ENCODE assay signal across 19 cellular contexts in the genomic region with DNA sequence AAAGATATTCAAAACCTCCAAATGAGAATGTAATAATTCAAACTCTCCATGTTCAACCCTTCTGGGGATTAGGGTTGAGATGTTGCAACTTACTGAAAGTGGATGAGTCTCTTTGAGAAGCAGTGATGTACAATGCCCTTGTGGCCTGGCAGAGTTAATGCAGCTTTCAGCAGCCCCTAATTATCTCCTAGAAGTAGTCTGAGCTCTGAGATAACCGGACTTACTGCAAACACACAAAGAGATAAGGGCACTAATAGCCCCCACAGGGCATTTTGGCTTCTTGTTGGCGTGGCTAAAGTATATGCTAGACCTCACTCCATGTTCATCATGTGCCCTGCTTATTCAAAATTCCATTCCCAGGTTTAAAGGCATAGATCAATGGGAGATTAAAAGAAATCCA.
A peak's percentile ranks its signal among the peaks of the same experiment; 100 is the strongest.
DNase-seq lines count a peak whose midpoint lies in the region; TF ChIP-seq lines count a peak whose summit lies in the region.
"Had no signal": no experiment of that assay in that cellular context is flagged by ENCODE, and none has a peak within 500 bp of the region (broad histone marks: within the 10 kb centered on the region; RNA-seq: fewer than 3 reads in every experiment).

No MANE protein-coding gene starts in this region.

- H3K9me2 ChIP-seq in OCI-LY7 (ENCODE audit: insufficient read depth, low read length), result no peaks in the 10 kb centered on the region

- H3K4me3 ChIP-seq in HEK293 (ENCODE audit: low read depth, low read length) (no peak overlapping the region), OCI-LY7 (ENCODE audit: low read depth, low read length, poor library complexity, severe bottlenecking) (no peak overlapping the region), epithelial cell of proximal tubule (ENCODE audit: low read depth, low read length) (no peak overlapping the region), retinal pigment epithelial cell (ENCODE audit: low read length) (no peak overlapping the region)
- H3K4me3 ChIP-seq: gastrocnemius medialis, spleen, tibial nerve had no signal

- TF ChIP-seq CTCF in HEK293 (tag by site-specific recombination; IDR thresholded peaks at IDR 0.05) (no peak), OCI-LY7 (conservative IDR thresholded peaks at IDR 0.05; ENCODE audit: low read length) (0 out of 2 replicates have a peak, but pooled peaks have one; percentile 22), epithelial cell of proximal tubule (conservative IDR thresholded peaks at IDR 0.05; ENCODE audit: low read depth, low read length) (peak; percentile 9), retinal pigment epithelial cell (conservative IDR thresholded peaks at IDR 0.05; ENCODE audit: low read depth, low read length) (peak; percentile 21)

- H3K4me1 ChIP-seq in HEK293 (ENCODE audit: control insufficient read depth, insufficient read depth, low read length), result no peaks in the 10 kb centered on the region; the same call in 1 of the 2 replicates
- H3K4me1 ChIP-seq in OCI-LY7 (ENCODE audit: insufficient read depth, low read length, poor library complexity, severe bottlenecking), result no peaks in the 10 kb centered on the region
- H3K4me1 ChIP-seq: gastrocnemius medialis, spleen, tibial nerve had no signal

- H3K9me3 Mint-ChIP-seq in activated T-helper 1 cell treated with anti-CD3 and anti-CD28 coated beads, Interleukin-12 subunit alpha, Interleukin-12 subunit beta, Interleukin-2, Interleukin-4 antibody, amounts not matched to agents 30 ng/mL and 10 ng/mL and 1 ng/mL, durations not matched to agents 14 hours and 24 hours and 36 hours, result peaks cover 20% of the 10 kb centered on the region

- H3K27ac ChIP-seq in HEK293 (ENCODE audit: extremely low read depth, low read depth, low read length) (no peak overlapping the region), OCI-LY7 (ENCODE audit: low read depth, low read length, poor library complexity, severe bottlenecking) (no peak overlapping the region)
- H3K27ac ChIP-seq: C4-2B, gastrocnemius medialis, spleen, tibial nerve had no signal

- no peaks in the 10 kb centered on the region for H3K79me2 ChIP-seq in OCI-LY7 (ENCODE audit: insufficient read depth, low read depth, low read length)

- no peak overlapping the region for H3K4me3 Mint-ChIP-seq in activated T-helper 1 cell treated with anti-CD3 and anti-CD28 coated beads, Interleukin-12 subunit alpha, Interleukin-12 subunit beta, Interleukin-2, Interleukin-4 antibody, amounts not matched to agents 30 ng/mL and 10 ng/mL and 1 ng/mL, durations not matched to agents 14 hours and 24 hours and 36 hours
- H3K4me3 Mint-ChIP-seq: activated B cell treated with CpG ODN at 0.5 μM for 24 hours; stimulated activated memory B cell treated with anti-CD40 and anti-IgM and Interleukin-4, amounts not matched to agents 10 μg/mL and 1 μg/mL and 100 μg/mL, for 72 hours had no signal

- POLR2A ChIA-PET in HEK293 (lab: Yijun Ruan, JAX) (no interaction called here), OCI-LY7 (lab: Charles Lee) (interaction anchor here (0.6 kb wide), 1 partner anchor 56 kb away, joined by 3 read pairs; no protein-coding TSS in a partner anchor)

- no peak overlapping the region for H2AFZ ChIP-seq in OCI-LY7 (ENCODE audit: low read length)

- H3K27me3 Mint-ChIP-seq in activated T-helper 1 cell treated with anti-CD3 and anti-CD28 coated beads, Interleukin-12 subunit alpha, Interleukin-12 subunit beta, Interleukin-2, Interleukin-4 antibody, amounts not matched to agents 30 ng/mL and 10 ng/mL and 1 ng/mL, durations not matched to agents 14 hours and 24 hours and 36 hours (ENCODE audit: insufficient read depth), result peaks cover 2% of the 10 kb centered on the region
- H3K27me3 Mint-ChIP-seq: activated B cell treated with CpG ODN at 0.5 μM for 24 hours; stimulated activated memory B cell treated with anti-CD40 and anti-IgM and Interleukin-4, amounts not matched to agents 10 μg/mL and 1 μg/mL and 100 μg/mL, for 72 hours had no signal

- H3K4me2 ChIP-seq in OCI-LY7 (ENCODE audit: low read length), result no peak overlapping the region

- intact Hi-C loops in OCI-LY7 (cut with micrococcal nuclease; ENCODE audit: unreplicated experiment), result no loop called here
- intact Hi-C loops in activated T-helper 1 cell treated with anti-CD3 and anti-CD28 coated beads, Interleukin-12 subunit alpha, Interleukin-12 subunit beta, Interleukin-2, Interleukin-4 antibody, amounts not matched to agents 30 ng/mL and 10 ng/mL and 1 ng/mL, durations not matched to agents 14 hours and 24 hours and 36 hours (cut with micrococcal nuclease), result no loop called here

- H3K27ac Mint-ChIP-seq in activated T-helper 1 cell treated with anti-CD3 and anti-CD28 coated beads, Interleukin-12 subunit alpha, Interleukin-12 subunit beta, Interleukin-2, Interleukin-4 antibody, amounts not matched to agents 30 ng/mL and 10 ng/mL and 1 ng/mL, durations not matched to agents 14 hours and 24 hours and 36 hours, result no peak overlapping the region
- H3K27ac Mint-ChIP-seq: activated B cell treated with CpG ODN at 0.5 μM for 24 hours; stimulated activated memory B cell treated with anti-CD40 and anti-IgM and Interleukin-4, amounts not matched to agents 10 μg/mL and 1 μg/mL and 100 μg/mL, for 72 hours had no signal

- H3K36me3 Mint-ChIP-seq in activated T-helper 1 cell treated with anti-CD3 and anti-CD28 coated beads, Interleukin-12 subunit alpha, Interleukin-12 subunit beta, Interleukin-2, Interleukin-4 antibody, amounts not matched to agents 30 ng/mL and 10 ng/mL and 1 ng/mL, durations not matched to agents 14 hours and 24 hours and 36 hours (ENCODE audit: low read depth), result no peaks in the 10 kb centered on the region
- H3K36me3 Mint-ChIP-seq: stimulated activated memory B cell treated with anti-CD40 and anti-IgM and Interleukin-4, amounts not matched to agents 10 μg/mL and 1 μg/mL and 100 μg/mL, for 72 hours had no signal

- no peaks in the 10 kb centered on the region for H4K20me1 ChIP-seq in OCI-LY7 (ENCODE audit: insufficient read depth, low read length)

- no peaks in the 10 kb centered on the region for H3K9me3 ChIP-seq in HEK293 (ENCODE audit: control insufficient read depth, insufficient read depth, low read depth, low read length)
- no peaks in the 10 kb centered on the region for H3K9me3 ChIP-seq in OCI-LY7 (ENCODE audit: low read length)
- H3K9me3 ChIP-seq: gastrocnemius medialis had no signal

- no peaks in the 10 kb centered on the region for H3K36me3 ChIP-seq in HEK293 (ENCODE audit: control insufficient read depth in 2 of 2, insufficient read depth in 1 of 2, low read length in 2 of 2)
- no peaks in the 10 kb centered on the region for H3K36me3 ChIP-seq in OCI-LY7 (ENCODE audit: insufficient read depth, low read length)
- H3K36me3 ChIP-seq: gastrocnemius medialis, spleen, tibial nerve had no signal

- no peak for DNase-seq in OCI-LY7 (ENCODE audit: low spot score)
- no peak for DNase-seq in epithelial cell of proximal tubule (ENCODE audit: low read depth)
- no peak for DNase-seq in retinal pigment epithelial cell (ENCODE audit: low read depth)
- DNase-seq in activated T-helper 1 cell treated with anti-CD3 and anti-CD28 coated beads, Interleukin-12 subunit alpha, Interleukin-12 subunit beta, Interleukin-2, Interleukin-4 antibody, amounts not matched to agents 30 ng/mL and 10 ng/mL and 1 ng/mL, durations not matched to agents 14 hours and 24 hours and 36 hours (ENCODE audit: low spot score), result no peak
- no peak for DNase-seq in COR-L47 (lab: John Stamatoyannopoulos, UW)
- no peak for DNase-seq in amygdala (lab: John Stamatoyannopoulos, UW)
- DNase-seq: activated B cell treated with CpG ODN at 0.5 μM for 24 hours; activated effector memory CD4-positive, alpha-beta T cell treated with anti-CD3 and anti-CD28 coated beads, Interleukin-2, amount 50 U/mL, for 16 hours; anterior cingulate cortex; cerebellar nuclear complex; gastrocnemius medialis; KG1; NCI-H1417 treated with DMSO at 0.1 percent for 48 hours; NCI-H446 treated with DMSO at 0.1 percent for 48 hours; spleen had no signal

- H3K4me1 Mint-ChIP-seq in activated T-helper 1 cell treated with anti-CD3 and anti-CD28 coated beads, Interleukin-12 subunit alpha, Interleukin-12 subunit beta, Interleukin-2, Interleukin-4 antibody, amounts not matched to agents 30 ng/mL and 10 ng/mL and 1 ng/mL, durations not matched to agents 14 hours and 24 hours and 36 hours (ENCODE audit: low read depth), result no peaks in the 10 kb centered on the region
- H3K4me1 Mint-ChIP-seq: activated B cell treated with CpG ODN at 0.5 μM for 24 hours; stimulated activated memory B cell treated with anti-CD40 and anti-IgM and Interleukin-4, amounts not matched to agents 10 μg/mL and 1 μg/mL and 100 μg/mL, for 72 hours had no signal

- CTCF ChIA-PET in HEK293 (lab: Yijun Ruan, JAX), result interaction anchor here (0.8 kb wide), 1 partner anchor 9 kb away, joined by 3 read pairs; no protein-coding TSS in a partner anchor
- CTCF ChIA-PET in OCI-LY7 (lab: Charles Lee; ENCODE audit: unreplicated experiment), result no interaction called here

- no TSS peak for BruUV-seq in OCI-LY7 (replicated peaks; lab: Mats Ljungman, UMichigan)

TF ChIP-seq in HEK293, 187 proteins besides CTCF, POLR2A, EP300 and RAD21 (continues in another document):
- TF ChIP-seq, protein P1, sequence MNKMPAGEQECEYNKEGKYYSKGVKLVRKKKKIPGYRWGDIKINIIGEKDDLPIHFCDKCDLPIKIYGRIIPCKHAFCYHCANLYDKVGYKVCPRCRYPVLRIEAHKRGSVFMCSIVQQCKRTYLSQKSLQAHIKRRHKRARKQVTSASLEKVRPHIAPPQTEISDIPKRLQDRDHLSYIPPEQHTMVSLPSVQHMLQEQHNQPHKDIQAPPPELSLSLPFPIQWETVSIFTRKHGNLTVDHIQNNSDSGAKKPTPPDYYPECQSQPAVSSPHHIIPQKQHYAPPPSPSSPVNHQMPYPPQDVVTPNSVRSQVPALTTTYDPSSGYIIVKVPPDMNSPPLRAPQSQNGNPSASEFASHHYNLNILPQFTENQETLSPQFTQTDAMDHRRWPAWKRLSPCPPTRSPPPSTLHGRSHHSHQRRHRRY (tag by site-specific recombination; IDR thresholded peaks at IDR 0.05), result no peak
- TF ChIP-seq, protein P2, sequence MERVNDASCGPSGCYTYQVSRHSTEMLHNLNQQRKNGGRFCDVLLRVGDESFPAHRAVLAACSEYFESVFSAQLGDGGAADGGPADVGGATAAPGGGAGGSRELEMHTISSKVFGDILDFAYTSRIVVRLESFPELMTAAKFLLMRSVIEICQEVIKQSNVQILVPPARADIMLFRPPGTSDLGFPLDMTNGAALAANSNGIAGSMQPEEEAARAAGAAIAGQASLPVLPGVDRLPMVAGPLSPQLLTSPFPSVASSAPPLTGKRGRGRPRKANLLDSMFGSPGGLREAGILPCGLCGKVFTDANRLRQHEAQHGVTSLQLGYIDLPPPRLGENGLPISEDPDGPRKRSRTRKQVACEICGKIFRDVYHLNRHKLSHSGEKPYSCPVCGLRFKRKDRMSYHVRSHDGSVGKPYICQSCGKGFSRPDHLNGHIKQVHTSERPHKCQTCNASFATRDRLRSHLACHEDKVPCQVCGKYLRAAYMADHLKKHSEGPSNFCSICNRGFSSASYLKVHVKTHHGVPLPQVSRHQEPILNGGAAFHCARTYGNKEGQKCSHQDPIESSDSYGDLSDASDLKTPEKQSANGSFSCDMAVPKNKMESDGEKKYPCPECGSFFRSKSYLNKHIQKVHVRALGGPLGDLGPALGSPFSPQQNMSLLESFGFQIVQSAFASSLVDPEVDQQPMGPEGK (tag by site-specific recombination; IDR thresholded peaks at IDR 0.05), result no peak
- peak; percentile 94 for TF ChIP-seq TRIM28 (IDR thresholded peaks at IDR 0.05; ENCODE audit: borderline replicate concordance, low read length)
